Comparison of ENCODE assay signal across 1 cellular context in genomic region chr6:56959094-56959493, GRCh38.
TF ChIP-seq lines count a peak whose summit lies in the region.

No MANE protein-coding gene starts in this region.

TF ChIP-seq in SK-N-SH, 30 proteins besides CTCF, POLR2A, EP300 and RAD21 (continued from another document):
- TF ChIP-seq REST (IDR thresholded peaks at IDR 0.05; ENCODE audit: low read depth, low read length) (0 out of 2 replicates have a peak, but pooled peaks have one; percentile 25), FOXM1 (IDR thresholded peaks at IDR 0.05; ENCODE audit: low read depth) (peak; percentile 78), SIN3A (IDR thresholded peaks at IDR 0.05; ENCODE audit: borderline replicate concordance, low read depth, low read length) (no peak), TEAD4 (IDR thresholded peaks at IDR 0.05; ENCODE audit: borderline replicate concordance, insufficient read depth) (peak; percentile 70; the same call in 1 of the 2 replicates), NRF1 (IDR thresholded peaks at IDR 0.05; ENCODE audit: low read depth, low read length) (no peak)
